8 cellular contexts compared by ENCODE assay signal in genomic region chr19:43784251-43784980, GRCh38. TPM values are rescaled to one million over a fixed set of nuclear protein-coding genes. Genes with fewer than 3 reads are reported as not detected.
DNase-seq lines count a peak whose midpoint lies in the region; TF ChIP-seq lines count a peak whose summit lies in the region.

No MANE protein-coding gene starts in this region.

- H2BK12ac ChIP-seq in trophoblast cell (ENCODE audit: low read length): peak overlapping the region; percentile 68

- H3K79me2 ChIP-seq in ACC112 (ENCODE audit: control insufficient read depth, insufficient read depth, low read length, unreplicated experiment) (peaks cover 4% of the 10 kb centered on the region), trophoblast cell (ENCODE audit: control insufficient read depth, insufficient read depth, low read length, poor library complexity) (no peaks in the 10 kb centered on the region)

- WGBS in trophoblast cell (ENCODE audit: extremely low coverage, insufficient coverage, insufficient read length): no CpG with 5 or more reads among the region's 4 CpGs

- H3K36me3 ChIP-seq in ACC112 (ENCODE audit: insufficient read depth, low read length): no peaks in the 10 kb centered on the region
- H3K36me3 ChIP-seq in trophoblast cell (ENCODE audit: control insufficient read depth in 1 of 2, insufficient read depth in 2 of 2, low read length in 2 of 2): no peaks in the 10 kb centered on the region

- H3K9me3 ChIP-seq in trophoblast cell (ENCODE audit: insufficient read depth, low read depth, low read length): peaks cover 10% of the 10 kb centered on the region

- TF ChIP-seq CTCF in VCaP (conservative IDR thresholded peaks at IDR 0.05) (no peak), choroid plexus epithelial cell (conservative IDR thresholded peaks at IDR 0.05; ENCODE audit: low read depth, low read length) (no peak)

- no peak overlapping the region for H3K23ac ChIP-seq in trophoblast cell (ENCODE audit: low read length)

- H3K27ac ChIP-seq in ACC112 (ENCODE audit: low read depth, low read length): 0 out of 2 replicates have a peak overlapping the region, but pooled peaks have one; percentile 13
- H3K27ac ChIP-seq in VCaP: peak overlapping the region; percentile 50; the same call in 1 of the 2 replicates
- H3K27ac ChIP-seq in trophoblast cell (ENCODE audit: low read depth, low read length): peak overlapping the region; percentile 92

- H3K4me3 ChIP-seq in ACC112 (ENCODE audit: low read depth, low read length) (no peak overlapping the region), choroid plexus epithelial cell (ENCODE audit: low read depth, low read length) (no peak overlapping the region), trophoblast cell (ENCODE audit: low read depth, low read length) (no peak overlapping the region)

- H2BK5ac ChIP-seq in trophoblast cell (ENCODE audit: low read depth, low read length, poor library complexity): peak overlapping the region; percentile 92

- H2BK120ac ChIP-seq in trophoblast cell (ENCODE audit: insufficient read depth, low read length, poor library complexity): peak overlapping the region; percentile 93

- H2AK5ac ChIP-seq in trophoblast cell (ENCODE audit: low read length): peak overlapping the region; percentile 88

- H2AFZ ChIP-seq in ACC112 (ENCODE audit: low read length, unreplicated experiment) (no peak overlapping the region), trophoblast cell (ENCODE audit: insufficient read depth, low read length, poor library complexity) (peak overlapping the region; percentile 37)

- H3K27me3 ChIP-seq in ACC112 (ENCODE audit: insufficient read depth, low read length) (no peaks in the 10 kb centered on the region), trophoblast cell (ENCODE audit: insufficient read depth, low read length) (no peaks in the 10 kb centered on the region)

- H3K4ac ChIP-seq in trophoblast cell (ENCODE audit: low read depth, low read length): peak overlapping the region; percentile 54

- H4K91ac ChIP-seq in trophoblast cell (ENCODE audit: low read depth, low read length): peak overlapping the region; percentile 93

- peak overlapping the region; percentile 58 for H3K18ac ChIP-seq in trophoblast cell (ENCODE audit: low read length)

- DNase-seq in HK-2 (ENCODE audit: unreplicated experiment) (peak; percentile 74), choroid plexus epithelial cell (ENCODE audit: low read depth) (peak; percentile 72), trophoblast cell (peak; percentile 81 to 84), C1 segment of cervical spinal cord (lab: John Stamatoyannopoulos, UW) (no peak), cerebellum (ENCODE audit: low spot score) (no peak), medulla oblongata (ENCODE audit: extremely low spot score) (no peak)

- no peak overlapping the region for H3K4me2 ChIP-seq in trophoblast cell (ENCODE audit: low read length)

- H4K8ac ChIP-seq in trophoblast cell (ENCODE audit: low read depth, low read length): peak overlapping the region; percentile 88

- H4K12ac ChIP-seq in trophoblast cell (ENCODE audit: low read depth, low read length): peak overlapping the region; percentile 72

- H3K4me1 ChIP-seq in ACC112 (ENCODE audit: control insufficient read depth, insufficient read depth, low read length, unreplicated experiment): peaks cover 20% of the 10 kb centered on the region
- peaks cover 22 to 31% of the 10 kb centered on the region in 2 experiments for H3K4me1 ChIP-seq in trophoblast cell (ENCODE audit: control insufficient read depth in 1 of 2, insufficient read depth in 2 of 2, low read length in 2 of 2)

- peak overlapping the region; percentile 79 for H3K14ac ChIP-seq in trophoblast cell (ENCODE audit: low read length)

- H3K9ac ChIP-seq in trophoblast cell (ENCODE audit: low read length): no peak overlapping the region

- H3K79me1 ChIP-seq in trophoblast cell (ENCODE audit: low read length): peaks cover 34% of the 10 kb centered on the region

RNA-seq across cellular contexts. Expression of gene KCNN4, which starts 3.6 kb away (rescaled TPM):
- 46.3 and 48.1 TPM in 2 replicates for polyA plus RNA-seq in trophoblast cell (2013)
- total RNA-seq in cerebellum: 0.36 TPM

RNA-seq across cellular contexts. Expression of gene LYPD5, which starts 17.8 kb away (rescaled TPM):
- 75.1 and 79.1 TPM in 2 replicates for polyA plus RNA-seq in trophoblast cell (2013)
- total RNA-seq in cerebellum: 2.6 TPM

RNA-seq across cellular contexts. Expression of gene SMG9, which starts 29.7 kb away (rescaled TPM):
- 29.5 and 29.9 TPM in 2 replicates for polyA plus RNA-seq in trophoblast cell (2013)
- total RNA-seq in cerebellum: 17.1 TPM

RNA-seq across cellular contexts. Expression of gene ZNF283, which starts 42.7 kb away (rescaled TPM):
- polyA plus RNA-seq in trophoblast cell (2013): 3.7 and 4.0 TPM in 2 replicates
- total RNA-seq in cerebellum: 50.4 TPM

Comparison
In these comparisons a context has a peak if more than half of its experiments do, and no peak if none do; other contexts are left out.
1. H3K27ac ChIP-seq: peak in every context shown above with its lines; median percentile 92 in trophoblast cell; 50 in VCaP; 13 in ACC112.
2. DNase-seq: peak in HK-2 (single experiment), choroid plexus epithelial cell (single experiment) and trophoblast cell (2 of 2); none in C1 segment of cervical spinal cord (0 of 14), cerebellum (single experiment) and medulla oblongata (single experiment).